Comparison of ENCODE assay signal across 8 cellular contexts in genomic region chr16:3983081-3983520, GRCh38.
DNase-seq lines count a peak whose midpoint lies in the region; ATAC-seq and TF ChIP-seq lines count a peak whose summit lies in the region.

No MANE protein-coding gene starts in this region.

- peak; percentile 91 for TF ChIP-seq CTCF in AG09309 (IDR thresholded peaks at IDR 0.05; ENCODE audit: control insufficient read depth, insufficient read depth, low read depth, low read length, missing control alignments)
- peak; percentile 49 to 83 (median 69) for TF ChIP-seq CTCF in heart left ventricle (IDR thresholded peaks at IDR 0.05)
- peak; percentile 81 for TF ChIP-seq CTCF in psoas muscle (IDR thresholded peaks at IDR 0.05)

- DNase-seq in AG09309 (ENCODE audit: low read depth) (no peak), HCEC 1CT (peak; percentile 54), OCI-M1 (lab: John Stamatoyannopoulos, UW) (peak; percentile 66), heart left ventricle (peak; percentile 65 to 74 (median 70)), psoas muscle (peak; percentile 68 to 84)
- peak; percentile 46 for DNase-seq in activated naive CD8-positive, alpha-beta T cell treated with anti-CD3 and anti-CD28 coated beads, Interleukin-2, amount 10 ng/mL, durations not matched to agents 7 days and 5 days

- H3K36me3 ChIP-seq in heart left ventricle, result peaks cover 0 to 42% (median 30%) of the 10 kb centered on the region in 9 donors
- H3K36me3 ChIP-seq in psoas muscle (ENCODE audit: insufficient read depth in 1 of 2, low read depth in 1 of 2), result peaks cover 0 to 57% of the 10 kb centered on the region in 2 donors

- H3K27ac ChIP-seq in heart left ventricle (no peak overlapping the region), psoas muscle (peak overlapping the region; percentile 27)

- H3K4me1 Mint-ChIP-seq in activated naive CD8-positive, alpha-beta T cell treated with anti-CD3 and anti-CD28 coated beads, Interleukin-2, amount 10 ng/mL, durations not matched to agents 7 days and 5 days, result peaks cover 1% of the 10 kb centered on the region

- peaks cover 1% of the 10 kb centered on the region for H3K27me3 Mint-ChIP-seq in activated naive CD8-positive, alpha-beta T cell treated with anti-CD3 and anti-CD28 coated beads, Interleukin-2, amount 10 ng/mL, durations not matched to agents 7 days and 5 days

- 24 to 43% (median 29%) methylated on average over 16 to 22 of the region's 22 CpGs for whole genome bisulfite sequencing in heart left ventricle, 4 donors
- WGBS in psoas muscle, 3 donors, result 21 to 33% (median 23%) methylated on average over 22 of the region's 22 CpGs

- peak; percentile 82 for ATAC-seq in activated naive CD8-positive, alpha-beta T cell treated with anti-CD3 and anti-CD28 coated beads, Interleukin-2, amount 10 ng/mL, durations not matched to agents 7 days and 5 days (ENCODE audit: low read depth)
- ATAC-seq in heart left ventricle, result peak; percentile 67 to 89 (median 80)
- peak; percentile 85 to 93 (median 92) for ATAC-seq in psoas muscle
- no peak for ATAC-seq in GM21367 (IDR thresholded peaks at IDR 0.05; ENCODE audit: unreplicated experiment)
- no peak for ATAC-seq in HG03025 (IDR thresholded peaks at IDR 0.05; ENCODE audit: low FRiP score, unreplicated experiment)

- POLR2A ChIA-PET in activated naive CD8-positive, alpha-beta T cell treated with anti-CD3 and anti-CD28 coated beads, Interleukin-2, amount 10 ng/mL, durations not matched to agents 7 days and 5 days (lab: Charles Lee), result interaction anchor here (0.6 to 1.0 kb wide), 2 partner anchors 16 to 270 kb away, joined by 4 read pairs; no protein-coding TSS in a partner anchor

- H3K27ac Mint-ChIP-seq in activated naive CD8-positive, alpha-beta T cell treated with anti-CD3 and anti-CD28 coated beads, Interleukin-2, amount 10 ng/mL, durations not matched to agents 7 days and 5 days, result no peak overlapping the region

- H3K4me3 Mint-ChIP-seq in activated naive CD8-positive, alpha-beta T cell treated with anti-CD3 and anti-CD28 coated beads, Interleukin-2, amount 10 ng/mL, durations not matched to agents 7 days and 5 days, result no peak overlapping the region

- intact Hi-C loops in heart left ventricle (cut with DNase I) (loop anchor here in 9 of 10 donors (2.0 to 10.0 kb wide), 13 partner anchors 51 to 352 kb away; partner anchors contain the start of gene ADCY9 (in 3 of the 9)), psoas muscle (cut with DNase I) (loop anchor here (2.0 to 10.0 kb wide), 7 partner anchors 114 to 352 kb away; partner anchors contain the start of gene ADCY9 (in 1 of the 2))

- H3K4me1 ChIP-seq in heart left ventricle, result peaks cover 0 to 12% (median 4%) of the 10 kb centered on the region in 12 donors
- H3K4me1 ChIP-seq in psoas muscle, result no peaks in the 10 kb centered on the region

- no peak overlapping the region for H3K4me3 ChIP-seq in AG09309 (ENCODE audit: control insufficient read depth, low read depth, low read length)
- H3K4me3 ChIP-seq in heart left ventricle, result no peak overlapping the region
- no peak overlapping the region for H3K4me3 ChIP-seq in psoas muscle

- no peaks in the 10 kb centered on the region for H3K9me3 ChIP-seq in heart left ventricle
- H3K9me3 ChIP-seq in psoas muscle, result no peaks in the 10 kb centered on the region

- no peaks in the 10 kb centered on the region for H3K9me3 Mint-ChIP-seq in activated naive CD8-positive, alpha-beta T cell treated with anti-CD3 and anti-CD28 coated beads, Interleukin-2, amount 10 ng/mL, durations not matched to agents 7 days and 5 days

- TF ChIP-seq POLR2A in heart left ventricle (IDR thresholded peaks at IDR 0.05), result no peak

- H3K27me3 ChIP-seq in heart left ventricle (no peaks in the 10 kb centered on the region), psoas muscle (ENCODE audit: insufficient read depth in 3 of 3, low read length in 2 of 3) (no peaks in the 10 kb centered on the region)

- peaks cover 1% of the 10 kb centered on the region for H3K36me3 Mint-ChIP-seq in activated naive CD8-positive, alpha-beta T cell treated with anti-CD3 and anti-CD28 coated beads, Interleukin-2, amount 10 ng/mL, durations not matched to agents 7 days and 5 days

Comparison
In these comparisons a context has a peak if more than half of its experiments do, and no peak if none do; other contexts are left out.
1. ATAC-seq: peak in activated naive CD8-positive, alpha-beta T cell treated with anti-CD3 and anti-CD28 coated beads, Interleukin-2, amount 10 ng/mL, durations not matched to agents 7 days and 5 days (single experiment), heart left ventricle (4 of 4) and psoas muscle (4 of 4); none in GM21367 (single experiment) and HG03025 (single experiment).
2. Peak in every context shown above with its lines, with median percentiles within 50 percentile points of each other: CTCF ChIP-seq.